9 cellular contexts compared by ENCODE assay signal in the genomic region with DNA sequence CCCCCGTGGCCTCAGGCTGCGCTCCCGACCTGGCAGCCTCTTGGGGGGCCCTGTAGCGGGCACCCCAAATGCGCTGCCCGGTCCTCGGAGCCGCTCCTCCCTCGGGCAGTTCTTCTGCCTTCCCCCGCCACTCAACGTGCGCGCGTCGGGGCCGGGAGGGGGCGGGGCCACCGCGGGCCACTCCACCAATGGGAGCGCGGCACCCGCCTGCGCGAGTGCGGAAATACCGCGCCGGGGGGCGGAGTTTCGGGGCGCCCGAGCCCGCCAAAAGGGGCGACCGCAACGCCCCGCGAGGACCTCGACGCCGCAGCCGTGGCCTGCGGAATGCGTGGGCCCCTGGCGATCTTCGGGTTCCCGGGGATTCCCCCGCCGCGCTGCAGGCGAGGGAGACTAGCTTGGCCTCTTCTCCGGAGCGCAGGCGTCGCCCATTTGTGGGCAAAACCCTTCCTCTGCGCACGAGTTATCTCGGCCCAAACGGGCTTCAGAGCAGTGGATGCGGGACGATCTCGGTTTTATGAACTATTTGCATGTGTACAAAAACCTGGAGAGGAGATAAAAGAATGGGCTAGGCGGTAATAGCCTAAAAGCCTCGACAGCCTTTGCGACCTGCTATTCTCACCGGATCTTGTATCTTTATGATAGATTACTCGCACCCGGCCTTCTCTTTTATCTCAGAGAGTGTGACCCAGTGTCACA. TPM values are rescaled to one million over a fixed set of nuclear protein-coding genes. Genes with fewer than 3 reads are reported as not detected.
DNase-seq lines count a peak whose midpoint lies in the region; ATAC-seq, FAIRE-seq and TF ChIP-seq lines count a peak whose summit lies in the region.
"Had no signal": no experiment of that assay in that cellular context is flagged by ENCODE, and none has a peak within 500 bp of the region (broad histone marks: within the 10 kb centered on the region; RNA-seq: fewer than 3 reads in every experiment).

A gene with protein sequence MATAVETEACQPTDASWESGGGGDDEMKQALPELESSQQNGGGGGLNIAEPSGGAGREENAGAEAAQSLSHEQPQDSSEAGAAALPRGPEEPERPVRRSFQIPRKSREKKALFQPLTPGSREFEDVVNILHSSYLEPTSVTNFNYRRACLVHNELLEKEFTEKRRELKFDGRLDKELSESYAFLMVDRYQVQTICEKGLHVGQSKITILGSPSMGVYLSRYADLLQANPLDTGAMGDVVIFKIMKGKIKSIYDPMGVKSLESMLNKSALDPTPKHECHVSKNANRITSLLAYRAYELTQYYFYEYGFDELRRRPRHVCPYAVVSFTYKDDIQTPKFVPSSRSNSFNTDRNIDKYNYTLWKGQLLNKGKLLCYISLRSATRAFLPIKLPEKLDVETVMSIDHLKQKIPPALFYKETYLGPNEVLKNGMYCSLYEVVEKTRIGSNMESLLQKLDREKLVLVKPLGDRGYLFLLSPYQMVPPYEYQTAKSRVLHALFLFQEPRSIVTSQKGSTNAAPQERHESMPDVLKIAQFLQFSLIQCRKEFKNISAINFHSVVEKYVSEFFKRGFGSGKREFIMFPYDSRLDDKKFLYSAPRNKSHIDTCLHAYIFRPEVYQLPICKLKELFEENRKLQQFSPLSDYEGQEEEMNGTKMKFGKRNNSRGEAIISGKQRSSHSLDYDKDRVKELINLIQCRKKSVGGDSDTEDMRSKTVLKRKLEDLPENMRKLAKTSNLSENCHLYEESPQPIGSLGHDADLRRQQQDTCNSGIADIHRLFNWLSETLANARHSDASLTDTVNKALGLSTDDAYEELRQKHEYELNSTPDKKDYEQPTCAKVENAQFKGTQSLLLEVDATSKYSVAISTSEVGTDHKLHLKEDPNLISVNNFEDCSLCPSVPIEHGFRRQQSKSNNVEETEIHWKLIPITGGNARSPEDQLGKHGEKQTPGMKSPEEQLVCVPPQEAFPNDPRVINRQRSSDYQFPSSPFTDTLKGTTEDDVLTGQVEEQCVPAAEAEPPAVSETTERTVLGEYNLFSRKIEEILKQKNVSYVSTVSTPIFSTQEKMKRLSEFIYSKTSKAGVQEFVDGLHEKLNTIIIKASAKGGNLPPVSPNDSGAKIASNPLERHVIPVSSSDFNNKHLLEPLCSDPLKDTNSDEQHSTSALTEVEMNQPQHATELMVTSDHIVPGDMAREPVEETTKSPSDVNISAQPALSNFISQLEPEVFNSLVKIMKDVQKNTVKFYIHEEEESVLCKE (N-terminal part only) (minus strand): TSS at position 144 of the 696 bp plus-strand sequence. CDS start 259 bp downstream, outside the sequence.

- CTCF ChIA-PET in AG04450 (lab: Charles Lee): interaction anchor here (0.6 to 1.6 kb wide), 3 partner anchors 9 to 54 kb away, joined by 3 to 7 read pairs (median 6); no protein-coding TSS in a partner anchor
- CTCF ChIA-PET in HepG2 (lab: Yijun Ruan, JAX; ENCODE audit: low intra/inter-chr PET ratio, low total read pairs): no interaction called here

- peaks cover 40% of the 10 kb centered on the region for H3K79me2 ChIP-seq in HepG2 (ENCODE audit: insufficient read depth, low read length)

- H3K9me3 ChIP-seq in AG04450 (ENCODE audit: control insufficient read depth, insufficient read depth, low read length): peaks cover 10% of the 10 kb centered on the region
- H3K9me3 ChIP-seq in HepG2 (ENCODE audit: low read length): no peaks in the 10 kb centered on the region

- peak within 1 kb of the TSS; percentile 60 for H2AFZ ChIP-seq in HepG2 (ENCODE audit: low read length)

- intact Hi-C loops in dendritic cell treated with granulocyte-macrophage colony-stimulating factor and Interleukin-4, amounts not matched to agents 40 ng/mL and 50 ng/mL, for 4 days (cut with micrococcal nuclease): loop anchor here (5.0 kb wide), 1 partner anchor 544 kb away; the partner anchor contains the start of gene APPL1
- intact Hi-C loops in HepG2 (cut with micrococcal nuclease; ENCODE audit: unreplicated experiment): no loop called here

- H3K36me3 Mint-ChIP-seq in dendritic cell treated with granulocyte-macrophage colony-stimulating factor and Interleukin-4, amounts not matched to agents 40 ng/mL and 50 ng/mL, for 4 days (ENCODE audit: low read depth): peaks cover 27% of the 10 kb centered on the region

- TF ChIP-seq RAD21 in HepG2 (CRISPR knock-in tag; IDR thresholded peaks at IDR 0.05): no peak

- H3K9me3 Mint-ChIP-seq in dendritic cell treated with granulocyte-macrophage colony-stimulating factor and Interleukin-4, amounts not matched to agents 40 ng/mL and 50 ng/mL, for 4 days: no peaks in the 10 kb centered on the region

- H4K20me1 ChIP-seq in HepG2 (ENCODE audit: insufficient read depth, low read length): no peaks in the 10 kb centered on the region

- in situ Hi-C loops in HepG2 (cut with HindIII; ENCODE audit: extremely low pct_ligation_motif_present, low pct_unique_long_range_greater_than_20kb): no loop called here

- H3K9ac ChIP-seq in HepG2 (ENCODE audit: insufficient read depth, low read depth, low read length): peak within 1 kb of the TSS; percentile 97

- WGBS in HepG2 (ENCODE audit: low lambda C conversion rate): 98% methylated on average over 24 of the region's 68 CpGs

- peaks cover 13% of the 10 kb centered on the region for H3K4me1 Mint-ChIP-seq in dendritic cell treated with granulocyte-macrophage colony-stimulating factor and Interleukin-4, amounts not matched to agents 40 ng/mL and 50 ng/mL, for 4 days (ENCODE audit: low read depth)

- peak within 1 kb of the TSS; percentile 86 for H3K4me2 ChIP-seq in HepG2 (ENCODE audit: low read depth, low read length)

- H3K27me3 ChIP-seq in AG04450 (ENCODE audit: control insufficient read depth, insufficient read depth, low read length) (no peaks in the 10 kb centered on the region), HepG2 (ENCODE audit: control insufficient read depth in 1 of 2, insufficient read depth in 2 of 2, low read length in 2 of 2) (no peaks in the 10 kb centered on the region)

- H3K27me3 Mint-ChIP-seq in dendritic cell treated with granulocyte-macrophage colony-stimulating factor and Interleukin-4, amounts not matched to agents 40 ng/mL and 50 ng/mL, for 4 days: no peaks in the 10 kb centered on the region

- TF ChIP-seq CTCF in AG04450 (IDR thresholded peaks at IDR 0.05; ENCODE audit: low read depth, low read length): no peak
- no peak for TF ChIP-seq CTCF in HepG2 (CRISPR knock-in tag; IDR thresholded peaks at IDR 0.05)

- H3K4me3 ChIP-seq in AG04450 (ENCODE audit: low read depth, low read length) (peak within 1 kb of the TSS; percentile 76), HepG2 (replicated peaks in 1 of 3; ENCODE audit: insufficient read depth in 1 of 3, low read depth in 2 of 3, low read length in 3 of 3) (peak within 1 kb of the TSS; percentile 73 to 86 (median 78))

- H3K27ac Mint-ChIP-seq in dendritic cell treated with granulocyte-macrophage colony-stimulating factor and Interleukin-4, amounts not matched to agents 40 ng/mL and 50 ng/mL, for 4 days: peak within 1 kb of the TSS; percentile 93

- peak; percentile 65 for ATAC-seq in GM18520 (IDR thresholded peaks at IDR 0.05; ENCODE audit: unreplicated experiment)
- ATAC-seq in HG03064 (IDR thresholded peaks at IDR 0.05; ENCODE audit: low read depth, unreplicated experiment): peak; percentile 69
- ATAC-seq in HepG2: peak; percentile 91

- BruUV-seq in HepG2 (replicated peaks; lab: Mats Ljungman, UMichigan): no TSS peak

- H3K4me1 ChIP-seq in HepG2 (ENCODE audit: insufficient read depth, low read length): peaks cover 42% of the 10 kb centered on the region

- DNase-seq in AG04450 (ENCODE audit: low read depth, low spot score) (peak; percentile 18), NCI-H460 (ENCODE audit: extremely low read depth, low read depth) (peak; percentile 62), HepG2 (ENCODE audit: low spot score) (peak; percentile 51)
- peak; percentile 79 for DNase-seq in activated CD4-positive, alpha-beta T cell treated with anti-CD3 and anti-CD28 coated beads, Interleukin-2, amount 50 U/mL, for 4 hours
- DNase-seq in stimulated activated CD4-positive, alpha-beta T cell treated with anti-CD3 and anti-CD28 coated beads, Interleukin-2, amount 100 ng/mL, for 48 hours: peak; percentile 82 to 89

- H3K36me3 ChIP-seq in HepG2 (replicated peaks in 1 of 2; ENCODE audit: control insufficient read depth in 1 of 2, insufficient read depth in 2 of 2, low read length in 2 of 2): no peaks in the 10 kb centered on the region; a peak in 1 of 5 replicates

- peak within 1 kb of the TSS; percentile 95 for H3K4me3 Mint-ChIP-seq in dendritic cell treated with granulocyte-macrophage colony-stimulating factor and Interleukin-4, amounts not matched to agents 40 ng/mL and 50 ng/mL, for 4 days

- TF ChIP-seq POLR2A in HepG2 (IDR thresholded peaks at IDR 0.05; ENCODE audit: insufficient read depth in 1 of 2, low read depth in 2 of 2, low read length in 2 of 2): peak in 1 of 2 experiments; percentile 73; a peak in 2 of 4 replicates

- POLR2A ChIA-PET in AG04450 (lab: Yijun Ruan, JAX) (interaction anchor here (1.2 to 1.6 kb wide), 5 partner anchors 10 to 545 kb away, joined by 3 to 9 read pairs (median 5); partner anchors contain the start of gene CCDC66), HepG2 (lab: Yijun Ruan, JAX) (interaction anchor here (1.0 to 2.0 kb wide), 7 partner anchors 9 to 308 kb away, joined by 3 to 15 read pairs (median 5); partner anchors contain the start of gene ARHGEF3)

- H3K27ac ChIP-seq in AG04450 (ENCODE audit: low read depth, low read length) (peak within 1 kb of the TSS; percentile 97), HepG2 (ENCODE audit: extremely low read length, insufficient read depth, low read length) (peak within 1 kb of the TSS; percentile 97)

- TF ChIP-seq EP300 in HepG2 (IDR thresholded peaks at IDR 0.05; ENCODE audit: low read depth in 2 of 2, low read length in 2 of 2): no peak
- 0 out of 2 replicates have a peak, but pooled peaks have one; percentile 30 for TF ChIP-seq EP300 in HepG2 (CRISPR knock-in tag; IDR thresholded peaks at IDR 0.05; ENCODE audit: borderline replicate concordance)

- no peak for FAIRE-seq in HepG2 (lab: Jason Lieb, UNC)
- FAIRE-seq: colon had no signal

RNA-seq across cellular contexts. Expression of the gene that starts here (rescaled TPM):
- polyA plus RNA-seq in AG04450 (2011; rRNA removed): 25.7 and 37.6 TPM in 2 replicates
- 32.8 and 64.3 TPM in 2 replicates for polyA minus RNA-seq in AG04450 (2011; rRNA and poly(A)+ RNA removed)
- 62.6 and 75.5 TPM in 2 replicates for total RNA-seq in NCI-H460 (2014; rRNA removed; shearing (Covaris generic))
- polyA plus RNA-seq in NCI-H460 (2014; cell fraction: nucleus; rRNA removed): 26.7 and 57.3 TPM in 2 replicates
- total RNA-seq in HepG2 (2016; rRNA removed; fragmentation: Illumina TruSeq; extraction: Trizol): 32.5 and 61.1 TPM in 2 replicates
- total RNA-seq in HepG2 (2016; cell fraction: cytosol; rRNA removed; fragmentation: Illumina TruSeq; extraction: Trizol; ENCODE audit: low read depth): 21.3 and 34.0 TPM in 2 replicates
- 30.4 and 60.4 TPM in 2 replicates for total RNA-seq in HepG2 (2016; cell fraction: insoluble cytoplasmic fraction; rRNA removed; fragmentation: Illumina TruSeq; extraction: Trizol)
- 24.0 and 25.0 TPM in 2 replicates for total RNA-seq in HepG2 (2016; cell fraction: membrane; rRNA removed; fragmentation: Illumina TruSeq; extraction: Trizol)
- 32.7 and 38.9 TPM in 2 replicates for total RNA-seq in HepG2 (2016; cell fraction: nucleus; rRNA removed; fragmentation: Illumina TruSeq; extraction: Trizol)
- polyA plus RNA-seq in HepG2 (2011; rRNA removed): 15.2 and 20.1 TPM in 2 replicates
- 7.9 and 9.9 TPM in 2 replicates for polyA plus RNA-seq in HepG2 (2011; cell fraction: cytosol; rRNA removed)
- polyA plus RNA-seq in HepG2 (2011; cell fraction: nucleus; rRNA removed): 11.4 and 15.3 TPM in 2 replicates
- polyA plus RNA-seq in HepG2 (2012): 18.5 and 21.0 TPM in 2 replicates
- 2.2 and 2.4 TPM in 2 replicates for polyA plus RNA-seq in HepG2 (2016; cell fraction: cytosol; fragmentation: Illumina TruSeq; extraction: Trizol; ENCODE audit: low read depth)
- polyA plus RNA-seq in HepG2 (2016; cell fraction: insoluble cytoplasmic fraction; fragmentation: Illumina TruSeq; extraction: Trizol; ENCODE audit: low read depth): 38.1 and 43.7 TPM in 2 replicates
- polyA plus RNA-seq in HepG2 (2016; cell fraction: membrane; fragmentation: Illumina TruSeq; extraction: Trizol; ENCODE audit: low read depth): 7.2 and 8.1 TPM in 2 replicates
- 48.9 and 56.1 TPM in 2 replicates for polyA plus RNA-seq in HepG2 (2016; cell fraction: nucleus; fragmentation: Illumina TruSeq; extraction: Trizol; ENCODE audit: insufficient read depth, low read depth)
- polyA minus RNA-seq in HepG2 (2011; rRNA and poly(A)+ RNA removed; ENCODE audit: low replicate concordance): 16.0 and 39.7 TPM in 2 replicates
- polyA minus RNA-seq in HepG2 (2011; cell fraction: cytosol; rRNA and poly(A)+ RNA removed): 28.3 and 33.1 TPM in 2 replicates
- polyA minus RNA-seq in HepG2 (2011; cell fraction: nucleus; rRNA and poly(A)+ RNA removed): 54.3 and 59.6 TPM in 2 replicates

Comparison
In these comparisons a context has a peak if more than half of its experiments do, and no peak if none do; other contexts are left out.
1. Peak in every context shown above with its lines: DNase-seq, ATAC-seq, H3K4me3 ChIP-seq and H3K27ac ChIP-seq.
2. DNase-seq: peak in every context shown above with its lines; median percentile 86 in stimulated activated CD4-positive, alpha-beta T cell treated with anti-CD3 and anti-CD28 coated beads, Interleukin-2, amount 100 ng/mL, for 48 hours; 79 in activated CD4-positive, alpha-beta T cell treated with anti-CD3 and anti-CD28 coated beads, Interleukin-2, amount 50 U/mL, for 4 hours; 62 in NCI-H460; 51 in HepG2; 18 in AG04450.